In genomic region chr10:124886195-124886594, GRCh38 we compare ENCODE assay signal across 29 cellular contexts.
DNase-seq lines count a peak whose midpoint lies in the region; ATAC-seq and TF ChIP-seq lines count a peak whose summit lies in the region.
"Had no signal": no experiment of that assay in that cellular context is flagged by ENCODE, and none has a peak within 500 bp of the region (broad histone marks: within the 10 kb centered on the region; RNA-seq: fewer than 3 reads in every experiment).

No MANE protein-coding gene starts in this region.

- peak; percentile 41 for DNase-seq in AG08395 (ENCODE audit: low spot score)
- peak; percentile 58 for DNase-seq in GM04504 (ENCODE audit: low read depth)
- DNase-seq in choroid plexus epithelial cell (ENCODE audit: low read depth): peak; percentile 10
- DNase-seq in left kidney (ENCODE audit: low read depth, low spot score): peak; percentile 41
- DNase-seq in NCI-H510A treated with DMSO at 0.1 percent for 48 hours (lab: John Stamatoyannopoulos, UW): no peak
- DNase-seq: activated CD4-positive, alpha-beta T cell treated with anti-CD3 and anti-CD28 coated beads for 48 hours; activated CD8-positive, alpha-beta memory T cell treated with anti-CD3 and anti-CD28 coated beads for 24 hours; activated effector memory CD4-positive, alpha-beta T cell treated with anti-CD3 and anti-CD28 coated beads, Interleukin-2, amount 50 U/mL, for 16 hours; activated naive CD8-positive, alpha-beta T cell treated with anti-CD3 and anti-CD28 coated beads for 36 hours; activated T-cell treated with anti-CD3 and anti-CD28 coated beads, Interleukin-2, amount 50 U/mL, for 1 hour; C1 segment of cervical spinal cord; Caco-2; cerebellar nuclear complex; EL; KBM-7; lower lobe of right lung; NCI-H1417 treated with DMSO at 0.1 percent for 48 hours; NCI-H2081; NCI-H82; OCI-M1; stimulated activated CD4-positive, alpha-beta T cell treated with anti-CD3 and anti-CD28 coated beads, Interleukin-2, amount 100 ng/mL, for 48 hours; T-helper 17 cell had no signal

- H3K4me3 ChIP-seq in choroid plexus epithelial cell (ENCODE audit: low read depth, low read length): no peak overlapping the region
- H3K4me3 ChIP-seq: HAP-1, lower lobe of right lung, pancreas, right atrium auricular region, SK-N-MC had no signal

- TF ChIP-seq CTCF in choroid plexus epithelial cell (conservative IDR thresholded peaks at IDR 0.05; ENCODE audit: low read depth, low read length): no peak

- ATAC-seq in GM21360 (IDR thresholded peaks at IDR 0.05; ENCODE audit: unreplicated experiment) (no peak), HG03571 (IDR thresholded peaks at IDR 0.05; ENCODE audit: unreplicated experiment) (no peak), GM21528 (IDR thresholded peaks at IDR 0.05; ENCODE audit: low FRiP score, unreplicated experiment) (no peak)
- ATAC-seq: lower lobe of right lung, pancreas, T-helper 17 cell had no signal
